In genomic region chr14:36085861-36086260, GRCh38 we compare ENCODE assay signal across 15 cellular contexts.
"Had no signal": no experiment of that assay in that cellular context is flagged by ENCODE, and none has a peak within 500 bp of the region (broad histone marks: within the 10 kb centered on the region; RNA-seq: fewer than 3 reads in every experiment).

No MANE protein-coding gene starts in this region.

- H3K4me1 Mint-ChIP-seq: memory B cell had no signal

- H3K9me3 ChIP-seq: adrenal gland, esophagus muscularis mucosa, left ventricle myocardium inferior, tibial nerve had no signal

- H3K4me3 ChIP-seq: adrenal gland, esophagus muscularis mucosa, heart right ventricle, left ventricle myocardium inferior, tibial nerve had no signal

- H3K36me3 Mint-ChIP-seq: activated naive CD4-positive, alpha-beta T cell treated with anti-CD3 and anti-CD28 coated beads, Interleukin-2, amount 50 U/mL, for 72 hours; memory B cell had no signal

- H3K4me1 ChIP-seq: adrenal gland, esophagus muscularis mucosa, heart right ventricle, left ventricle myocardium inferior, tibial nerve had no signal

- H3K9me3 Mint-ChIP-seq: activated T-helper 1 cell treated with anti-CD3 and anti-CD28 coated beads, Interleukin-12 subunit alpha, Interleukin-12 subunit beta, Interleukin-2, Interleukin-4 antibody, amounts not matched to agents 30 ng/mL and 10 ng/mL and 1 ng/mL, durations not matched to agents 14 hours and 24 hours and 36 hours; stimulated activated naive CD8-positive, alpha-beta T cell treated with anti-CD3 and anti-CD28 coated beads, Interleukin-15, Interleukin-2, amounts not matched to agents 100 ng/mL and 50 ng/mL, for 24 hours had no signal

- H3K27ac ChIP-seq: adrenal gland, esophagus muscularis mucosa, heart right ventricle, left ventricle myocardium inferior, tibial nerve had no signal

- H3K27me3 ChIP-seq: adrenal gland, esophagus muscularis mucosa, tibial nerve had no signal

- H3K4me3 Mint-ChIP-seq: activated T-helper 1 cell treated with anti-CD3 and anti-CD28 coated beads, Interleukin-12 subunit alpha, Interleukin-12 subunit beta, Interleukin-2, Interleukin-4 antibody, amounts not matched to agents 30 ng/mL and 10 ng/mL and 1 ng/mL, durations not matched to agents 14 hours and 24 hours and 36 hours; memory B cell; stimulated activated naive CD8-positive, alpha-beta T cell treated with anti-CD3 and anti-CD28 coated beads, Interleukin-15, Interleukin-2, amounts not matched to agents 100 ng/mL and 50 ng/mL, for 24 hours had no signal

- H3K36me3 ChIP-seq: adrenal gland, esophagus muscularis mucosa, heart right ventricle, left ventricle myocardium inferior, tibial nerve had no signal

- H3K27ac Mint-ChIP-seq: activated naive CD4-positive, alpha-beta T cell treated with anti-CD3 and anti-CD28 coated beads, Interleukin-2, amount 50 U/mL, for 72 hours; activated T-helper 1 cell treated with anti-CD3 and anti-CD28 coated beads, Interleukin-12 subunit alpha, Interleukin-12 subunit beta, Interleukin-2, Interleukin-4 antibody, amounts not matched to agents 30 ng/mL and 10 ng/mL and 1 ng/mL, durations not matched to agents 14 hours and 24 hours and 36 hours; memory B cell; stimulated activated naive CD8-positive, alpha-beta T cell treated with anti-CD3 and anti-CD28 coated beads, Interleukin-15, Interleukin-2, amounts not matched to agents 100 ng/mL and 50 ng/mL, for 24 hours had no signal

- DNase-seq: activated CD4-positive, alpha-beta T cell treated with anti-CD3 and anti-CD28 coated beads, Interleukin-2, amount 50 U/mL, for 4 hours; activated gamma-delta T cell treated with Interleukin-2 at 50 U/mL for 16 hours; activated T-cell treated with anti-CD3 and anti-CD28 coated beads for 4 hours; adrenal gland; cerebellar nuclear complex; cortex of kidney; effector CD8-positive, alpha-beta T cell; heart right ventricle; left ventricle myocardium inferior had no signal
